In genomic region chr21:43721939-43722338, GRCh38 we compare ENCODE assay signal across 16 cellular contexts. TPM values are rescaled to one million over a fixed set of nuclear protein-coding genes. Genes with fewer than 3 reads are reported as not detected.
A peak's percentile ranks its signal among the peaks of the same experiment; 100 is the strongest.
DNase-seq lines count a peak whose midpoint lies in the region; ATAC-seq, FAIRE-seq and TF ChIP-seq lines count a peak whose summit lies in the region.
"Had no signal": no experiment of that assay in that cellular context is flagged by ENCODE, and none has a peak within 500 bp of the region (broad histone marks: within the 10 kb centered on the region; RNA-seq: fewer than 3 reads in every experiment).

No MANE protein-coding gene starts in this region.

- intact Hi-C loops in HCT116 (cut with micrococcal nuclease), result no loop called here
- intact Hi-C loops in naive thymus-derived CD4-positive, alpha-beta T cell (cut with micrococcal nuclease), result no loop called here

- peak overlapping the region in 7 of 10 experiments; percentile 89 to 100 (median 96); a peak in 14 of 20 replicates for H3K4me3 ChIP-seq in BLaER1 treated with 17β-estradiol and CSF1 and Interleukin-3, amounts not matched to agents 10 nM and 100 nM
- H3K4me3 ChIP-seq in HCT116 (replicated peaks in 1 of 2; ENCODE audit: low read depth in 1 of 2, low read length in 2 of 2) (no peak overlapping the region), astrocyte (ENCODE audit: insufficient read depth, low read depth, low read length) (no peak overlapping the region)
- H3K4me3 ChIP-seq in naive thymus-derived CD4-positive, alpha-beta T cell (ENCODE audit: low read length), result no peak overlapping the region
- H3K4me3 ChIP-seq: uterus had no signal

- H3K27ac ChIP-seq in BLaER1 treated with 17β-estradiol and CSF1 and Interleukin-3, amounts not matched to agents 10 nM and 100 nM, result peak overlapping the region in 4 of 11 experiments; percentile 5 to 29 (median 16); a peak in 4 of 22 replicates
- H3K27ac ChIP-seq in HCT116 (ENCODE audit: low read depth, low read length), result no peak overlapping the region
- H3K27ac ChIP-seq in astrocyte (ENCODE audit: low read depth, low read length), result no peak overlapping the region
- H3K27ac ChIP-seq in naive thymus-derived CD4-positive, alpha-beta T cell (ENCODE audit: low read depth, low read length), result no peak overlapping the region
- H3K27ac ChIP-seq: uterus had no signal

- H3K79me2 ChIP-seq in HCT116 (ENCODE audit: insufficient read depth, low read length) (peaks cover 76% of the 10 kb centered on the region), astrocyte (ENCODE audit: insufficient read depth, low read length) (peaks cover 52% of the 10 kb centered on the region)

- peaks cover 72 to 90% (median 87%) of the 10 kb centered on the region in 10 experiments for H3K4me1 ChIP-seq in BLaER1 treated with 17β-estradiol and CSF1 and Interleukin-3, amounts not matched to agents 10 nM and 100 nM
- peaks cover 42 to 71% of the 10 kb centered on the region in 2 experiments for H3K4me1 ChIP-seq in HCT116 (ENCODE audit: control insufficient read depth in 1 of 2, insufficient read depth in 2 of 2, low read length in 2 of 2)
- peaks cover 22% of the 10 kb centered on the region for H3K4me1 ChIP-seq in astrocyte (ENCODE audit: insufficient read depth, low read length)
- peaks cover 12 to 30% of the 10 kb centered on the region in 2 donors for H3K4me1 ChIP-seq in naive thymus-derived CD4-positive, alpha-beta T cell (ENCODE audit: control insufficient read depth in 2 of 2, insufficient read depth in 2 of 2, low read length in 2 of 2)

- peaks cover 19% of the 10 kb centered on the region for H3K36me3 Mint-ChIP-seq in astrocyte (ENCODE audit: low read depth, unreplicated experiment)
- H3K36me3 Mint-ChIP-seq in naive thymus-derived CD4-positive, alpha-beta T cell, result peaks cover 0 to 4% (median 0%) of the 10 kb centered on the region in 5 donors

- DNase-seq in HCT116 (ENCODE audit: low read depth, low spot score), result no peak
- no peak for DNase-seq in astrocyte (ENCODE audit: low read depth)
- DNase-seq in naive thymus-derived CD4-positive, alpha-beta T cell, result no peak
- no peak for DNase-seq in D721Med (ENCODE audit: insufficient read length, low spot score)
- DNase-seq in DMS79 (lab: John Stamatoyannopoulos, UW), result no peak
- no peak for DNase-seq in HuH-7 (ENCODE audit: low spot score)
- DNase-seq: activated CD8-positive, alpha-beta memory T cell treated with anti-CD3 and anti-CD28 coated beads for 24 hours; NCI-H187 treated with DMSO at 0.1 percent for 48 hours; NCI-H82; uterus had no signal

- H3K9me3 Mint-ChIP-seq in astrocyte (ENCODE audit: unreplicated experiment), result no peaks in the 10 kb centered on the region
- no peaks in the 10 kb centered on the region for H3K9me3 Mint-ChIP-seq in naive thymus-derived CD4-positive, alpha-beta T cell

- peaks cover 0 to 40% (median 18%) of the 10 kb centered on the region in 11 experiments; a peak in 20 of 22 replicates for H3K36me3 ChIP-seq in BLaER1 treated with 17β-estradiol and CSF1 and Interleukin-3, amounts not matched to agents 10 nM and 100 nM
- peaks cover 3 to 22% of the 10 kb centered on the region in 2 experiments; a peak in 1 of 4 replicates for H3K36me3 ChIP-seq in HCT116 (ENCODE audit: control insufficient read depth in 1 of 2, insufficient read depth in 2 of 2, low read length in 2 of 2)
- no peaks in the 10 kb centered on the region for H3K36me3 ChIP-seq in astrocyte (ENCODE audit: insufficient read depth, low read length)
- peaks cover 0 to 5% (median 0%) of the 10 kb centered on the region in 3 experiments for H3K36me3 ChIP-seq in naive thymus-derived CD4-positive, alpha-beta T cell (ENCODE audit: control insufficient read depth in 2 of 3, insufficient read depth in 3 of 3, low read length in 3 of 3)
- H3K36me3 ChIP-seq: uterus had no signal

- peaks cover 33 to 71% (median 46%) of the 10 kb centered on the region in 11 experiments for H4K20me1 ChIP-seq in BLaER1 treated with 17β-estradiol and CSF1 and Interleukin-3, amounts not matched to agents 10 nM and 100 nM
- H4K20me1 ChIP-seq in HCT116 (ENCODE audit: insufficient read depth), result peaks cover 5% of the 10 kb centered on the region; the same call in 1 of the 2 replicates
- peaks cover 65% of the 10 kb centered on the region for H4K20me1 ChIP-seq in astrocyte (ENCODE audit: insufficient read depth, low read length)

- peak overlapping the region; percentile 86 for H3K4me3 Mint-ChIP-seq in astrocyte (ENCODE audit: unreplicated experiment)
- peak overlapping the region in 6 of 10 donors; percentile 8 to 93 (median 50) for H3K4me3 Mint-ChIP-seq in naive thymus-derived CD4-positive, alpha-beta T cell

- POLR2A ChIA-PET in HCT116 (lab: Charles Lee), result no interaction called here
- POLR2A ChIA-PET in naive thymus-derived CD4-positive, alpha-beta T cell (lab: Charles Lee), result interaction anchor here (0.6 to 1.4 kb wide), 2 partner anchors 11 to 828 kb away, joined by 3 read pairs; no protein-coding TSS in a partner anchor

- peaks cover 7 to 29% (median 13%) of the 10 kb centered on the region in 11 experiments; a peak in 18 of 22 replicates for H3K27me3 ChIP-seq in BLaER1 treated with 17β-estradiol and CSF1 and Interleukin-3, amounts not matched to agents 10 nM and 100 nM
- H3K27me3 ChIP-seq in HCT116 (ENCODE audit: insufficient read depth, low read length) (no peaks in the 10 kb centered on the region), astrocyte (ENCODE audit: insufficient read depth, low read length) (no peaks in the 10 kb centered on the region)
- no peaks in the 10 kb centered on the region for H3K27me3 ChIP-seq in naive thymus-derived CD4-positive, alpha-beta T cell (ENCODE audit: control insufficient read depth in 2 of 2, insufficient read depth in 2 of 2, low read length in 2 of 2)
- H3K27me3 ChIP-seq: uterus had no signal

- H3K9me3 ChIP-seq in BLaER1 treated with 17β-estradiol and CSF1 and Interleukin-3, amounts not matched to agents 10 nM and 100 nM (replicated peaks in 1 of 11), result no peaks in the 10 kb centered on the region
- H3K9me3 ChIP-seq in HCT116 (ENCODE audit: control insufficient read depth in 1 of 2, insufficient read depth in 1 of 2, low read depth in 1 of 2, low read length in 2 of 2) (no peaks in the 10 kb centered on the region), astrocyte (ENCODE audit: insufficient read depth, low read depth, low read length) (no peaks in the 10 kb centered on the region)
- H3K9me3 ChIP-seq in naive thymus-derived CD4-positive, alpha-beta T cell (ENCODE audit: control insufficient read depth in 2 of 3, low read length in 3 of 3), result no peaks in the 10 kb centered on the region
- H3K9me3 ChIP-seq: uterus had no signal

- RAD21 ChIA-PET in HCT116 (lab: Charles Lee; ENCODE audit: low non-redundant PET in 1 of 2, low total read pairs in 2 of 2, uncharacterized antibody in 2 of 2, unreplicated experiment in 2 of 2), result no interaction called here

- no peaks in the 10 kb centered on the region for H3K27me3 Mint-ChIP-seq in astrocyte (ENCODE audit: low read depth, unreplicated experiment)
- H3K27me3 Mint-ChIP-seq in naive thymus-derived CD4-positive, alpha-beta T cell, result peaks cover 0 to 9% (median 0%) of the 10 kb centered on the region in 5 donors

- peaks cover 17% of the 10 kb centered on the region for H3K4me1 Mint-ChIP-seq in astrocyte (ENCODE audit: low read depth, unreplicated experiment)
- H3K4me1 Mint-ChIP-seq in naive thymus-derived CD4-positive, alpha-beta T cell, result peaks cover 31 to 47% (median 44%) of the 10 kb centered on the region in 7 donors

- no peak overlapping the region for H3K27ac Mint-ChIP-seq in astrocyte (ENCODE audit: unreplicated experiment)
- H3K27ac Mint-ChIP-seq in naive thymus-derived CD4-positive, alpha-beta T cell, result peak overlapping the region in 1 of 9 donors; percentile 5

- TF ChIP-seq RAD21 in HCT116 (IDR thresholded peaks at IDR 0.05; ENCODE audit: low read depth), result no peak

- TF ChIP-seq POLR2A in HCT116 (IDR thresholded peaks at IDR 0.05; ENCODE audit: borderline replicate concordance, extremely low read depth, insufficient read depth, insufficient read length), result no peak

- no peak for ATAC-seq in HCT116
- no peak for ATAC-seq in naive thymus-derived CD4-positive, alpha-beta T cell
- no peak for ATAC-seq in HG03571 (IDR thresholded peaks at IDR 0.05; ENCODE audit: unreplicated experiment)

- CTCF ChIA-PET in HCT116 (lab: Charles Lee), result no interaction called here
- CTCF ChIA-PET in naive thymus-derived CD4-positive, alpha-beta T cell (lab: Charles Lee), result interaction anchor here (0.7 kb wide), 1 partner anchor 14 kb away, joined by 3 read pairs; no protein-coding TSS in a partner anchor

- H3K9ac ChIP-seq in BLaER1 treated with 17β-estradiol and CSF1 and Interleukin-3, amounts not matched to agents 10 nM and 100 nM, result peak overlapping the region in 6 of 11 experiments; percentile 12 to 92 (median 64); a peak in 8 of 22 replicates
- H3K9ac ChIP-seq in HCT116 (ENCODE audit: low read length) (no peak overlapping the region), astrocyte (ENCODE audit: low read length) (no peak overlapping the region)

- TF ChIP-seq CTCF in HCT116 (IDR thresholded peaks at IDR 0.05 in 2 of 3, conservative IDR thresholded peaks at IDR 0.05 in 1 of 3; ENCODE audit: borderline replicate concordance in 1 of 3, insufficient read depth in 1 of 3, low read depth in 2 of 3, low read length in 2 of 3) (no peak), astrocyte (IDR thresholded peaks at IDR 0.05; ENCODE audit: insufficient read depth, low read depth, low read length) (no peak), D721Med (IDR thresholded peaks at IDR 0.05; ENCODE audit: insufficient read depth, missing control alignments) (no peak)

- FAIRE-seq in astrocyte (lab: Jason Lieb, UNC) (no peak), D721Med (lab: Jason Lieb, UNC) (no peak)
- FAIRE-seq: endometrium, H54, islet of Langerhans, TTC549 had no signal

- no TSS peak for BruUV-seq in HCT116 (replicated peaks; lab: Mats Ljungman, UMichigan)

- no peaks in the 10 kb centered on the region for H3K9me2 ChIP-seq in HCT116 (ENCODE audit: insufficient read depth)

- peak overlapping the region in 10 of 11 experiments; percentile 87 to 100 (median 99); a peak in 19 of 22 replicates for H3K4me2 ChIP-seq in BLaER1 treated with 17β-estradiol and CSF1 and Interleukin-3, amounts not matched to agents 10 nM and 100 nM
- peak overlapping the region; percentile 99 for H3K4me2 ChIP-seq in HCT116 (ENCODE audit: low read length)
- H3K4me2 ChIP-seq in astrocyte (ENCODE audit: low read length), result no peak overlapping the region

- no peak overlapping the region for H2AFZ ChIP-seq in HCT116 (ENCODE audit: low read depth, low read length, poor library complexity, severe bottlenecking)
- H2AFZ ChIP-seq in astrocyte (ENCODE audit: low read depth, low read length), result no peak overlapping the region

TF ChIP-seq in HCT116, 20 proteins besides CTCF, POLR2A, EP300 and RAD21 (continues in another document):
- no peak for TF ChIP-seq CEBPB (IDR thresholded peaks at IDR 0.05; ENCODE audit: low read depth)

RNA-seq across cellular contexts. Expression of gene PDXK, which starts 3.0 kb away (rescaled TPM):
- total RNA-seq in HCT116 (2021; ENCODE audit: unreplicated experiment), result 127 TPM
- polyA plus RNA-seq in HCT116 (2012), result 133 and 151 TPM in 2 replicates
- total RNA-seq in astrocyte, result 159 and 180 TPM in 2 replicates
- 100 to 1,000 TPM in 1 of 5 experiments, 10 to 100 TPM in 4; 71.1 to 103 (median 97.0) TPM for total RNA-seq in naive thymus-derived CD4-positive, alpha-beta T cell
- 10 to 100 TPM; 27.8 to 40.3 TPM for polyA plus RNA-seq in naive thymus-derived CD4-positive, alpha-beta T cell

RNA-seq across cellular contexts. Expression of gene CSTB, which starts 54.2 kb away (rescaled TPM):
- total RNA-seq in HCT116 (2021; ENCODE audit: unreplicated experiment) (57.5 TPM), astrocyte (22.5 and 27.7 TPM in 2 replicates)
- 114 and 120 TPM in 2 replicates for polyA plus RNA-seq in HCT116 (2012)
- 10 to 100 TPM; 14.7 to 66.5 (median 36.6) TPM for total RNA-seq in naive thymus-derived CD4-positive, alpha-beta T cell
- 10 to 100 TPM; 52.2 to 59.7 TPM for polyA plus RNA-seq in naive thymus-derived CD4-positive, alpha-beta T cell

Comparison
In these comparisons a context has a peak if more than half of its experiments do, and no peak if none do; other contexts are left out.
1. H3K4me3 ChIP-seq: peak in BLaER1 treated with 17β-estradiol and CSF1 and Interleukin-3, amounts not matched to agents 10 nM and 100 nM (7 of 10); none in HCT116 (0 of 2), astrocyte (single experiment) and naive thymus-derived CD4-positive, alpha-beta T cell (single experiment).
2. H3K9ac ChIP-seq: peak in BLaER1 treated with 17β-estradiol and CSF1 and Interleukin-3, amounts not matched to agents 10 nM and 100 nM (6 of 11); none in HCT116 (single experiment) and astrocyte (single experiment).